In genomic region chr22:39319284-39320170, GRCh38 we compare ENCODE assay signal across 1 cellular context.
TF ChIP-seq lines count a peak whose summit lies in the region.

RPL3 (minus strand) TSS chr22:39319623; CDS start chr22:39319597, 26 bp downstream.

TF ChIP-seq in K562, 482 proteins besides CTCF, POLR2A, EP300 and RAD21 (continued from another document and continues in another):
- TF ChIP-seq AFF4 (CRISPR knock-in tag; IDR thresholded peaks at IDR 0.05) (peak; percentile 98), ELF2 (CRISPR knock-in tag; IDR thresholded peaks at IDR 0.05) (no peak), EWSR1 (IDR thresholded peaks at IDR 0.05; ENCODE audit: borderline replicate concordance, low read depth, partially characterized antibody) (no peak), GATA2 (CRISPR knock-in tag; IDR thresholded peaks at IDR 0.05) (no peak), NFIX (CRISPR knock-in tag; IDR thresholded peaks at IDR 0.05; ENCODE audit: low read depth) (no peak), ETV1 (tag; conservative IDR thresholded peaks at IDR 0.05; ENCODE audit: low read depth) (peak; percentile 71), ZNF174 (CRISPR knock-in tag; IDR thresholded peaks at IDR 0.05) (no peak), MECOM (CRISPR knock-in tag; IDR thresholded peaks at IDR 0.05) (no peak), FOS (IDR thresholded peaks at IDR 0.05; ENCODE audit: extremely low read depth, insufficient read length) (no peak), UBTF (IDR thresholded peaks at IDR 0.05; ENCODE audit: borderline replicate concordance in 1 of 2, low read depth in 2 of 2, low read length in 2 of 2) (no peak), CHD2 (IDR thresholded peaks at IDR 0.05; ENCODE audit: low read depth, low read length) (0 out of 2 replicates have a peak, but pooled peaks have one; percentile 11), ZNF561 (CRISPR knock-in tag; conservative IDR thresholded peaks at IDR 0.05) (no peak), ZNF41 (CRISPR knock-in tag; conservative IDR thresholded peaks at IDR 0.05) (no peak), MXI1 (IDR thresholded peaks at IDR 0.05; ENCODE audit: low read depth, low read length) (no peak), RFX1 (IDR thresholded peaks at IDR 0.05) (no peak), ZNF232 (CRISPR knock-in tag; IDR thresholded peaks at IDR 0.05) (no peak), TOE1 (IDR thresholded peaks at IDR 0.05; ENCODE audit: borderline replicate concordance) (no peak; the same call in 1 of the 2 replicates), TOE1 (CRISPR knock-in tag; IDR thresholded peaks at IDR 0.05; ENCODE audit: borderline replicate concordance, low read depth) (0 out of 2 replicates have a peak, but pooled peaks have one; percentile 46), KDM5B (IDR thresholded peaks at IDR 0.05; ENCODE audit: insufficient replicate concordance, low read depth, low read length) (peak; percentile 99), ZNF212 (CRISPR knock-in tag; IDR thresholded peaks at IDR 0.05) (no peak), MEIS2 (IDR thresholded peaks at IDR 0.05; ENCODE audit: partially characterized antibody) (peak; percentile 43), SNRNP70 (optimal IDR thresholded peaks at IDR 0.05; ENCODE audit: low read depth, low read length) (peak; percentile 18), NFE2 (IDR thresholded peaks at IDR 0.05; ENCODE audit: low read depth) (0 out of 2 replicates have a peak, but pooled peaks have one; percentile 1), NELFE (IDR thresholded peaks at IDR 0.05; ENCODE audit: insufficient read depth, insufficient read length) (peak; percentile 53), ZBTB1 (CRISPR knock-in tag; IDR thresholded peaks at IDR 0.05; ENCODE audit: borderline replicate concordance, low read depth) (peak; percentile 42; the same call in 1 of the 2 replicates), FOXJ2 (tag; IDR thresholded peaks at IDR 0.05) (no peak), SRSF1 (IDR thresholded peaks at IDR 0.05; ENCODE audit: low read depth, low read length) (peak; percentile 93), ZNF780A (CRISPR knock-in tag; IDR thresholded peaks at IDR 0.05) (no peak), SMARCB1 (IDR thresholded peaks at IDR 0.05; ENCODE audit: insufficient read length, low read depth) (no peak), E2F6 (IDR thresholded peaks at IDR 0.05; ENCODE audit: borderline replicate concordance in 1 of 2, extremely low read depth in 1 of 2, insufficient read depth in 1 of 2, insufficient read length in 1 of 2, low read depth in 1 of 2, low read length in 1 of 2, poor library complexity in 1 of 2, severe bottlenecking in 1 of 2) (peak; percentile 31 to 55), CUX1 (CRISPR knock-in tag; IDR thresholded peaks at IDR 0.05) (no peak)
- TF ChIP-seq, protein P1, sequence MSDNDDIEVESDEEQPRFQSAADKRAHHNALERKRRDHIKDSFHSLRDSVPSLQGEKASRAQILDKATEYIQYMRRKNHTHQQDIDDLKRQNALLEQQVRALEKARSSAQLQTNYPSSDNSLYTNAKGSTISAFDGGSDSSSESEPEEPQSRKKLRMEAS (CRISPR knock-in tag; IDR thresholded peaks at IDR 0.05), result peak; percentile 77
- TF ChIP-seq, protein P2, sequence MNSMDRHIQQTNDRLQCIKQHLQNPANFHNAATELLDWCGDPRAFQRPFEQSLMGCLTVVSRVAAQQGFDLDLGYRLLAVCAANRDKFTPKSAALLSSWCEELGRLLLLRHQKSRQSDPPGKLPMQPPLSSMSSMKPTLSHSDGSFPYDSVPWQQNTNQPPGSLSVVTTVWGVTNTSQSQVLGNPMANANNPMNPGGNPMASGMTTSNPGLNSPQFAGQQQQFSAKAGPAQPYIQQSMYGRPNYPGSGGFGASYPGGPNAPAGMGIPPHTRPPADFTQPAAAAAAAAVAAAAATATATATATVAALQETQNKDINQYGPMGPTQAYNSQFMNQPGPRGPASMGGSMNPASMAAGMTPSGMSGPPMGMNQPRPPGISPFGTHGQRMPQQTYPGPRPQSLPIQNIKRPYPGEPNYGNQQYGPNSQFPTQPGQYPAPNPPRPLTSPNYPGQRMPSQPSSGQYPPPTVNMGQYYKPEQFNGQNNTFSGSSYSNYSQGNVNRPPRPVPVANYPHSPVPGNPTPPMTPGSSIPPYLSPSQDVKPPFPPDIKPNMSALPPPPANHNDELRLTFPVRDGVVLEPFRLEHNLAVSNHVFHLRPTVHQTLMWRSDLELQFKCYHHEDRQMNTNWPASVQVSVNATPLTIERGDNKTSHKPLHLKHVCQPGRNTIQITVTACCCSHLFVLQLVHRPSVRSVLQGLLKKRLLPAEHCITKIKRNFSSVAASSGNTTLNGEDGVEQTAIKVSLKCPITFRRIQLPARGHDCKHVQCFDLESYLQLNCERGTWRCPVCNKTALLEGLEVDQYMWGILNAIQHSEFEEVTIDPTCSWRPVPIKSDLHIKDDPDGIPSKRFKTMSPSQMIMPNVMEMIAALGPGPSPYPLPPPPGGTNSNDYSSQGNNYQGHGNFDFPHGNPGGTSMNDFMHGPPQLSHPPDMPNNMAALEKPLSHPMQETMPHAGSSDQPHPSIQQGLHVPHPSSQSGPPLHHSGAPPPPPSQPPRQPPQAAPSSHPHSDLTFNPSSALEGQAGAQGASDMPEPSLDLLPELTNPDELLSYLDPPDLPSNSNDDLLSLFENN (IDR thresholded peaks at IDR 0.05; ENCODE audit: low read depth in 2 of 2, low read length in 2 of 2), result peak in 1 of 2 experiments; percentile 83; a peak in 2 of 4 replicates
- TF ChIP-seq, protein P3, sequence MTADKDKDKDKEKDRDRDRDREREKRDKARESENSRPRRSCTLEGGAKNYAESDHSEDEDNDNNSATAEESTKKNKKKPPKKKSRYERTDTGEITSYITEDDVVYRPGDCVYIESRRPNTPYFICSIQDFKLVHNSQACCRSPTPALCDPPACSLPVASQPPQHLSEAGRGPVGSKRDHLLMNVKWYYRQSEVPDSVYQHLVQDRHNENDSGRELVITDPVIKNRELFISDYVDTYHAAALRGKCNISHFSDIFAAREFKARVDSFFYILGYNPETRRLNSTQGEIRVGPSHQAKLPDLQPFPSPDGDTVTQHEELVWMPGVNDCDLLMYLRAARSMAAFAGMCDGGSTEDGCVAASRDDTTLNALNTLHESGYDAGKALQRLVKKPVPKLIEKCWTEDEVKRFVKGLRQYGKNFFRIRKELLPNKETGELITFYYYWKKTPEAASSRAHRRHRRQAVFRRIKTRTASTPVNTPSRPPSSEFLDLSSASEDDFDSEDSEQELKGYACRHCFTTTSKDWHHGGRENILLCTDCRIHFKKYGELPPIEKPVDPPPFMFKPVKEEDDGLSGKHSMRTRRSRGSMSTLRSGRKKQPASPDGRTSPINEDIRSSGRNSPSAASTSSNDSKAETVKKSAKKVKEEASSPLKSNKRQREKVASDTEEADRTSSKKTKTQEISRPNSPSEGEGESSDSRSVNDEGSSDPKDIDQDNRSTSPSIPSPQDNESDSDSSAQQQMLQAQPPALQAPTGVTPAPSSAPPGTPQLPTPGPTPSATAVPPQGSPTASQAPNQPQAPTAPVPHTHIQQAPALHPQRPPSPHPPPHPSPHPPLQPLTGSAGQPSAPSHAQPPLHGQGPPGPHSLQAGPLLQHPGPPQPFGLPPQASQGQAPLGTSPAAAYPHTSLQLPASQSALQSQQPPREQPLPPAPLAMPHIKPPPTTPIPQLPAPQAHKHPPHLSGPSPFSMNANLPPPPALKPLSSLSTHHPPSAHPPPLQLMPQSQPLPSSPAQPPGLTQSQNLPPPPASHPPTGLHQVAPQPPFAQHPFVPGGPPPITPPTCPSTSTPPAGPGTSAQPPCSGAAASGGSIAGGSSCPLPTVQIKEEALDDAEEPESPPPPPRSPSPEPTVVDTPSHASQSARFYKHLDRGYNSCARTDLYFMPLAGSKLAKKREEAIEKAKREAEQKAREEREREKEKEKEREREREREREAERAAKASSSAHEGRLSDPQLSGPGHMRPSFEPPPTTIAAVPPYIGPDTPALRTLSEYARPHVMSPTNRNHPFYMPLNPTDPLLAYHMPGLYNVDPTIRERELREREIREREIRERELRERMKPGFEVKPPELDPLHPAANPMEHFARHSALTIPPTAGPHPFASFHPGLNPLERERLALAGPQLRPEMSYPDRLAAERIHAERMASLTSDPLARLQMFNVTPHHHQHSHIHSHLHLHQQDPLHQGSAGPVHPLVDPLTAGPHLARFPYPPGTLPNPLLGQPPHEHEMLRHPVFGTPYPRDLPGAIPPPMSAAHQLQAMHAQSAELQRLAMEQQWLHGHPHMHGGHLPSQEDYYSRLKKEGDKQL (CRISPR knock-in tag; IDR thresholded peaks at IDR 0.05; ENCODE audit: borderline replicate concordance), result no peak
- TF ChIP-seq, protein P4, sequence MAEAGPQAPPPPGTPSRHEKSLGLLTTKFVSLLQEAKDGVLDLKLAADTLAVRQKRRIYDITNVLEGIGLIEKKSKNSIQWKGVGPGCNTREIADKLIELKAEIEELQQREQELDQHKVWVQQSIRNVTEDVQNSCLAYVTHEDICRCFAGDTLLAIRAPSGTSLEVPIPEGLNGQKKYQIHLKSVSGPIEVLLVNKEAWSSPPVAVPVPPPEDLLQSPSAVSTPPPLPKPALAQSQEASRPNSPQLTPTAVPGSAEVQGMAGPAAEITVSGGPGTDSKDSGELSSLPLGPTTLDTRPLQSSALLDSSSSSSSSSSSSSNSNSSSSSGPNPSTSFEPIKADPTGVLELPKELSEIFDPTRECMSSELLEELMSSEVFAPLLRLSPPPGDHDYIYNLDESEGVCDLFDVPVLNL (CRISPR knock-in tag; IDR thresholded peaks at IDR 0.05; ENCODE audit: low read depth), result no peak
